8 cellular contexts compared by ENCODE assay signal in the genomic region with DNA sequence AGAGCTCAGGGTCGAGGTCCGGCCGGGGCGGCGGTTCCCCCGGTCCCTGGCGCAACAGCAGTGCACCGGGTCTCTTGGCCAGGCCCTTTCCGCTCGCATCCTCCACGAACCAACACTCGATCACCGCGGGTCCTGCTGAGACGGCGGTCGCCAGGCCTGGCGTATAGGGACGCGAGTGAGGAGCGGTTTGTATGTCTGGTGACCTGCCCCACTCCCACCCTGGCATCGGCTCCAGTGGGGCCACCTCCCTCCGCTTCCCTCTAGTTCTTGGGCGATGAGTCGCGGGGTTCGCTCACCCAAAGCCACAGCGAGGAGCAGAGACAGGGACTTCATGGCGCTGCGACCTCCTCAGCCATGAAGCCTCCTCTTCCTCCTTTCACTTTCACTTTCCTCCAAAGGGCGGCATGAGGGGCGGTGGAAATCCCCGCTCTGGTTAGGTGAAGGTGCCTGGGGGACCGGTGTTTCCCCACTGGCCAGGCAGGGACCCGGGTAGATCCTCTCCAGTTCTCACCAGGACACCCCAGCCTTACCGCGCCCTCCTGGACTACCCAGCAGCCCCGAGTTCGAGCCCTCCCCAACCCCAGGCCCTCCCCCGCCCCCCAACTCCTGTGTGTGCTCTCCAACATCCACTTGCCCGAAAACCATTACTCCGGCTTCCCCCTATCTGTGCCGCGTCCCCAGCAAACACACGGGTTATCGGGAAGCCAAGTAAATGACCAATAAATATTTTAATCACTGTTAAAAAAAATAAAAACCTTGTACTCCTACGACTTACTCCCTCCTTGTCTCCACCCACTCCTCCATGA. TPM values are rescaled to one million over a fixed set of nuclear protein-coding genes. Genes with fewer than 3 reads are reported as not detected.
DNase-seq lines count a peak whose midpoint lies in the region; ATAC-seq and TF ChIP-seq lines count a peak whose summit lies in the region.

A gene (minus strand): TSS at position 370 of the 806 bp plus-strand sequence. CDS start 37 bp downstream, at position 333.

- H3K4me1 ChIP-seq in duodenal mucosa (ENCODE audit: control insufficient read depth in 1 of 2, insufficient read depth in 2 of 2, low read length in 2 of 2) (peaks cover 30 to 52% of the 10 kb centered on the region in 2 donors), right lobe of liver (peaks cover 0 to 38% (median 0%) of the 10 kb centered on the region in 4 donors)

- no peak for TF ChIP-seq CTCF in right lobe of liver (IDR thresholded peaks at IDR 0.05)

- ATAC-seq in HG02610 (IDR thresholded peaks at IDR 0.05; ENCODE audit: unreplicated experiment) (peak; percentile 35), right lobe of liver (peak; percentile 36 to 51 (median 40))

- H3K36me3 ChIP-seq in duodenal mucosa (ENCODE audit: control insufficient read depth in 1 of 2, insufficient read depth in 2 of 2, low read length in 2 of 2) (peaks cover 5 to 20% of the 10 kb centered on the region in 2 donors), right lobe of liver (peaks cover 0 to 6% (median 0%) of the 10 kb centered on the region in 4 donors)

- H3K4me3 ChIP-seq in GM08714 (ENCODE audit: low read length) (peak within 1 kb of the TSS; percentile 84), duodenal mucosa (ENCODE audit: low read depth in 1 of 2, low read length in 2 of 2) (peak within 1 kb of the TSS; percentile 94 to 99), right lobe of liver (peak within 1 kb of the TSS; percentile 79 to 93 (median 85))

- peak; percentile 56 for TF ChIP-seq POLR2A in right lobe of liver (IDR thresholded peaks at IDR 0.05)

- intact Hi-C loops in right lobe of liver (cut with DNase I) = no loop called here

- DNase-seq in NCI-H460 (ENCODE audit: extremely low read depth, low read depth) (no peak), right lobe of liver (peak; percentile 72 to 77 (median 74)), putamen (ENCODE audit: low spot score) (no peak)
- DNase-seq in activated CD4-positive, alpha-beta T cell treated with anti-CD3 and anti-CD28 coated beads, Interleukin-2, amount 50 U/mL, for 48 hours = peak; percentile 86 to 88
- peak; percentile 83 for DNase-seq in stimulated activated CD4-positive, alpha-beta T cell treated with anti-CD3 and anti-CD28 coated beads, Interleukin-4, amount 100 ng/mL, for 1 hour

- no peaks in the 10 kb centered on the region for H3K9me3 ChIP-seq in duodenal mucosa (ENCODE audit: control insufficient read depth in 1 of 2, low read length in 2 of 2)
- H3K9me3 ChIP-seq in right lobe of liver = no peaks in the 10 kb centered on the region

- H3K9ac ChIP-seq in duodenal mucosa (ENCODE audit: low read depth in 1 of 2, low read length in 2 of 2) = peak within 1 kb of the TSS; percentile 96 to 99

- 0% methylated on average over 18 of the region's 47 CpGs for WGBS in right lobe of liver (ENCODE audit: insufficient coverage, low coverage, low lambda C conversion rate, missing lambda C conversion rate)

- H3K27me3 ChIP-seq in duodenal mucosa (ENCODE audit: control insufficient read depth in 1 of 2, insufficient read depth in 2 of 2, low read length in 2 of 2) = no peaks in the 10 kb centered on the region
- no peaks in the 10 kb centered on the region for H3K27me3 ChIP-seq in right lobe of liver

- peak within 1 kb of the TSS; percentile 98 for H3K27ac ChIP-seq in duodenal mucosa (ENCODE audit: low read depth, low read length)
- peak within 1 kb of the TSS; percentile 94 to 99 (median 97) for H3K27ac ChIP-seq in right lobe of liver

RNA-seq across cellular contexts. Expression of the gene that starts here (rescaled TPM):
- 45.3 and 58.5 TPM in 2 replicates for total RNA-seq in NCI-H460 (2014; rRNA removed; shearing (Covaris generic))
- 32.1 and 39.9 TPM in 2 replicates for polyA plus RNA-seq in NCI-H460 (2014; cell fraction: nucleus; rRNA removed)
- 100 to 1,000 TPM in 5 of 6 experiments, 10 to 100 TPM in 1; 89.2 to 140 (median 124) TPM for total RNA-seq in right lobe of liver

Comparison
In these comparisons a context has a peak if more than half of its experiments do, and no peak if none do; other contexts are left out.
1. DNase-seq: peak in activated CD4-positive, alpha-beta T cell treated with anti-CD3 and anti-CD28 coated beads, Interleukin-2, amount 50 U/mL, for 48 hours (2 of 2), right lobe of liver (3 of 3) and stimulated activated CD4-positive, alpha-beta T cell treated with anti-CD3 and anti-CD28 coated beads, Interleukin-4, amount 100 ng/mL, for 1 hour (single experiment); none in NCI-H460 (single experiment) and putamen (single experiment).
2. Peak in every context shown above with its lines, with median percentiles within 50 percentile points of each other: H3K4me3 ChIP-seq.